Comparison of ENCODE assay signal across 28 cellular contexts in genomic region chr4:114684462-114684861, GRCh38.
"Had no signal": no experiment of that assay in that cellular context is flagged by ENCODE, and none has a peak within 500 bp of the region (broad histone marks: within the 10 kb centered on the region; RNA-seq: fewer than 3 reads in every experiment).

No MANE protein-coding gene starts in this region.

- DNase-seq: activated CD4-positive, alpha-beta T cell treated with anti-CD3 and anti-CD28 coated beads for 1 hour; activated CD4-positive, alpha-beta T cell treated with anti-CD3 and anti-CD28 coated beads for 48 hours; activated CD4-positive, CD25-positive, alpha-beta regulatory T cell; activated CD8-positive, alpha-beta T cell treated with anti-CD3 and anti-CD28 coated beads for 36 hours; activated gamma-delta T cell treated with Interleukin-2 at 50 U/mL for 16 hours; activated naive CD4-positive, alpha-beta T cell treated with anti-CD3 and anti-CD28 coated beads for 36 hours; activated T-cell treated with anti-CD3 and anti-CD28 coated beads, Interleukin-2, amount 50 U/mL, for 1 hour; adrenal gland; body of pancreas; cerebellar nuclear complex; KG1; MM.1S; NCI-H1092 treated with DMSO at 0.1 percent for 48 hours; NCI-H1417; NCI-H146; NCI-H187; NCI-H2029 treated with DMSO at 0.1 percent for 48 hours; NCI-H345; NCI-H748 treated with DMSO at 0.1 percent for 48 hours; SHP77; SJCRH30; T1000; WERI-Rb-1 had no signal

- H3K4me3 ChIP-seq: adrenal gland, body of pancreas, breast epithelium, SJCRH30, SK-N-MC had no signal

- H3K27ac ChIP-seq: adrenal gland, body of pancreas, breast epithelium, SJCRH30, SK-N-MC, WERI-Rb-1 had no signal

- ATAC-seq: activated CD8-positive, alpha-beta T cell treated with anti-CD3 and anti-CD28 coated beads for 36 hours; activated naive CD4-positive, alpha-beta T cell treated with anti-CD3 and anti-CD28 coated beads, Interleukin-2, amount 50 U/mL, for 72 hours; body of pancreas; Panc1 had no signal

- H3K27ac Mint-ChIP-seq: activated CD8-positive, alpha-beta T cell treated with anti-CD3 and anti-CD28 coated beads for 36 hours; activated naive CD4-positive, alpha-beta T cell treated with anti-CD3 and anti-CD28 coated beads for 36 hours; activated naive CD4-positive, alpha-beta T cell treated with anti-CD3 and anti-CD28 coated beads, Interleukin-2, amount 50 U/mL, for 72 hours; activated T-helper 1 cell treated with anti-CD3 and anti-CD28 coated beads, Interleukin-12 subunit alpha, Interleukin-12 subunit beta, Interleukin-2, Interleukin-4 antibody, amounts not matched to agents 30 ng/mL and 10 ng/mL and 1 ng/mL, durations not matched to agents 14 hours and 24 hours and 36 hours had no signal

- H3K4me3 Mint-ChIP-seq: activated CD8-positive, alpha-beta T cell treated with anti-CD3 and anti-CD28 coated beads for 36 hours; activated naive CD4-positive, alpha-beta T cell treated with anti-CD3 and anti-CD28 coated beads for 36 hours; activated T-helper 1 cell treated with anti-CD3 and anti-CD28 coated beads, Interleukin-12 subunit alpha, Interleukin-12 subunit beta, Interleukin-2, Interleukin-4 antibody, amounts not matched to agents 30 ng/mL and 10 ng/mL and 1 ng/mL, durations not matched to agents 14 hours and 24 hours and 36 hours had no signal

- H3K36me3 Mint-ChIP-seq: activated naive CD4-positive, alpha-beta T cell treated with anti-CD3 and anti-CD28 coated beads, Interleukin-2, amount 50 U/mL, for 72 hours had no signal

- H3K9me3 Mint-ChIP-seq: activated CD8-positive, alpha-beta T cell treated with anti-CD3 and anti-CD28 coated beads for 36 hours; activated naive CD4-positive, alpha-beta T cell treated with anti-CD3 and anti-CD28 coated beads for 36 hours; activated naive CD4-positive, alpha-beta T cell treated with anti-CD3 and anti-CD28 coated beads, Interleukin-2, amount 50 U/mL, for 72 hours; activated T-helper 1 cell treated with anti-CD3 and anti-CD28 coated beads, Interleukin-12 subunit alpha, Interleukin-12 subunit beta, Interleukin-2, Interleukin-4 antibody, amounts not matched to agents 30 ng/mL and 10 ng/mL and 1 ng/mL, durations not matched to agents 14 hours and 24 hours and 36 hours had no signal
